In genomic region chr4:90190510-90190909, GRCh38 we compare ENCODE assay signal across 30 cellular contexts.
"Had no signal": no experiment of that assay in that cellular context is flagged by ENCODE, and none has a peak within 500 bp of the region (broad histone marks: within the 10 kb centered on the region; RNA-seq: fewer than 3 reads in every experiment).

No MANE protein-coding gene starts in this region.

- H3K9me3 Mint-ChIP-seq: activated B cell treated with CpG ODN at 0.5 μM for 24 hours; activated CD8-positive, alpha-beta T cell treated with anti-CD3 and anti-CD28 coated beads for 36 hours; activated naive CD4-positive, alpha-beta T cell treated with anti-CD3 and anti-CD28 coated beads, Interleukin-2, amount 50 U/mL, for 72 hours; activated T-cell treated with anti-CD3 and anti-CD28 coated beads, Interleukin-2, amount 50 U/mL, for 4 hours; activated T-helper 17 cell treated with anti-CD3 and anti-CD28 coated beads, Interleukin-2, amount 50 U/mL, for 72 hours; stimulated activated effector memory CD8-positive, alpha-beta T cell treated with anti-CD3 and anti-CD28 coated beads, Interleukin-12 subunit alpha, Interleukin-12 subunit beta, amount 100 ng/mL, for 72 hours; stimulated activated naive CD8-positive, alpha-beta T cell treated with anti-CD3 and anti-CD28 coated beads, Interleukin-15, Interleukin-2, amounts not matched to agents 100 ng/mL and 50 ng/mL, for 24 hours; T-helper 2 cell treated with Interferon-gamma antibody and Interleukin-4, amounts not matched to agents 5 μg/mL and 100 μg/mL, for 36 hours; type B pancreatic cell had no signal

- H3K4me1 Mint-ChIP-seq: activated T-helper 17 cell treated with anti-CD3 and anti-CD28 coated beads, Interleukin-2, amount 50 U/mL, for 72 hours; naive thymus-derived CD4-positive, alpha-beta T cell; stimulated activated effector memory CD8-positive, alpha-beta T cell treated with anti-CD3 and anti-CD28 coated beads, Interleukin-12 subunit alpha, Interleukin-12 subunit beta, amount 100 ng/mL, for 72 hours had no signal

- H3K36me3 Mint-ChIP-seq: activated naive CD4-positive, alpha-beta T cell treated with anti-CD3 and anti-CD28 coated beads, Interleukin-2, amount 50 U/mL, for 72 hours; naive thymus-derived CD4-positive, alpha-beta T cell; stimulated activated effector memory CD8-positive, alpha-beta T cell treated with anti-CD3 and anti-CD28 coated beads, Interleukin-12 subunit alpha, Interleukin-12 subunit beta, amount 100 ng/mL, for 72 hours; type B pancreatic cell had no signal

- H3K4me3 ChIP-seq: coronary artery, dorsolateral prefrontal cortex, gastrocnemius medialis, ovary, prostate gland, sigmoid colon, thoracic aorta, vagina had no signal

- H3K27ac Mint-ChIP-seq: activated B cell treated with CpG ODN at 0.5 μM for 24 hours; activated CD8-positive, alpha-beta T cell treated with anti-CD3 and anti-CD28 coated beads for 36 hours; activated naive CD4-positive, alpha-beta T cell treated with anti-CD3 and anti-CD28 coated beads, Interleukin-2, amount 50 U/mL, for 72 hours; activated T-helper 17 cell treated with anti-CD3 and anti-CD28 coated beads, Interleukin-2, amount 50 U/mL, for 72 hours; naive thymus-derived CD4-positive, alpha-beta T cell; stimulated activated effector memory CD8-positive, alpha-beta T cell treated with anti-CD3 and anti-CD28 coated beads, Interleukin-12 subunit alpha, Interleukin-12 subunit beta, amount 100 ng/mL, for 72 hours; stimulated activated naive CD8-positive, alpha-beta T cell treated with anti-CD3 and anti-CD28 coated beads, Interleukin-15, Interleukin-2, amounts not matched to agents 100 ng/mL and 50 ng/mL, for 24 hours; T-helper 2 cell treated with Interferon-gamma antibody and Interleukin-4, amounts not matched to agents 5 μg/mL and 100 μg/mL, for 36 hours; type B pancreatic cell had no signal

- H3K4me3 Mint-ChIP-seq: activated B cell treated with CpG ODN at 0.5 μM for 24 hours; activated CD8-positive, alpha-beta T cell treated with anti-CD3 and anti-CD28 coated beads for 36 hours; activated T-cell treated with anti-CD3 and anti-CD28 coated beads, Interleukin-2, amount 50 U/mL, for 4 hours; activated T-helper 17 cell treated with anti-CD3 and anti-CD28 coated beads, Interleukin-2, amount 50 U/mL, for 72 hours; naive thymus-derived CD4-positive, alpha-beta T cell; stimulated activated effector memory CD8-positive, alpha-beta T cell treated with anti-CD3 and anti-CD28 coated beads, Interleukin-12 subunit alpha, Interleukin-12 subunit beta, amount 100 ng/mL, for 72 hours; stimulated activated naive CD8-positive, alpha-beta T cell treated with anti-CD3 and anti-CD28 coated beads, Interleukin-15, Interleukin-2, amounts not matched to agents 100 ng/mL and 50 ng/mL, for 24 hours; T-helper 2 cell treated with Interferon-gamma antibody and Interleukin-4, amounts not matched to agents 5 μg/mL and 100 μg/mL, for 36 hours; type B pancreatic cell had no signal

- ATAC-seq: activated CD8-positive, alpha-beta T cell treated with anti-CD3 and anti-CD28 coated beads for 36 hours; activated naive CD4-positive, alpha-beta T cell treated with anti-CD3 and anti-CD28 coated beads, Interleukin-2, amount 50 U/mL, for 72 hours; activated T-cell treated with anti-CD3 and anti-CD28 coated beads, Interleukin-2, amount 50 U/mL, for 4 hours; activated T-helper 17 cell treated with anti-CD3 and anti-CD28 coated beads, Interleukin-2, amount 50 U/mL, for 72 hours; gastrocnemius medialis; left cardiac atrium; naive thymus-derived CD4-positive, alpha-beta T cell; stimulated activated effector memory CD8-positive, alpha-beta T cell treated with anti-CD3 and anti-CD28 coated beads, Interleukin-12 subunit alpha, Interleukin-12 subunit beta, amount 100 ng/mL, for 72 hours had no signal

- H3K27me3 Mint-ChIP-seq: activated B cell treated with CpG ODN at 0.5 μM for 24 hours; activated CD8-positive, alpha-beta T cell treated with anti-CD3 and anti-CD28 coated beads for 36 hours; stimulated activated naive CD8-positive, alpha-beta T cell treated with anti-CD3 and anti-CD28 coated beads, Interleukin-15, Interleukin-2, amounts not matched to agents 100 ng/mL and 50 ng/mL, for 24 hours; type B pancreatic cell had no signal

- DNase-seq: activated B cell treated with CpG ODN at 0.5 μM for 24 hours; activated CD4-positive, alpha-beta T cell treated with anti-CD3 and anti-CD28 coated beads, Interleukin-2, amount 50 U/mL, for 1 hour; activated CD8-positive, alpha-beta T cell treated with anti-CD3 and anti-CD28 coated beads for 36 hours; activated gamma-delta T cell treated with Interleukin-2 at 50 U/mL for 16 hours; activated T-cell treated with anti-CD3 and anti-CD28 coated beads, Interleukin-2, amount 50 U/mL, for 4 hours; anterior cingulate cortex; cerebellar nuclear complex; dorsolateral prefrontal cortex; effector memory CD4-positive, alpha-beta T cell; erythroblast; gastrocnemius medialis; hippocampal formation; left cardiac atrium; midbrain; naive thymus-derived CD4-positive, alpha-beta T cell; ovary; retina; sigmoid colon; small intestine; stimulated activated CD4-positive, alpha-beta T cell treated with anti-CD3 and anti-CD28 coated beads, Interleukin-4, amount 100 ng/mL, for 24 hours had no signal
